22 cellular contexts compared by ENCODE assay signal in genomic region chr7:66421830-66422229, GRCh38.
"Had no signal": no experiment of that assay in that cellular context is flagged by ENCODE, and none has a peak within 500 bp of the region (broad histone marks: within the 10 kb centered on the region; RNA-seq: fewer than 3 reads in every experiment).

No MANE protein-coding gene starts in this region.

- ATAC-seq: Panc1, PC-3 had no signal

- H3K27ac ChIP-seq: HL-60, KMS-11, RWPE1 had no signal

- DNase-seq: Kasumi-1; MM.1S; NCI-H1092 treated with DMSO at 0.1 percent for 48 hours; NCI-H1436; NCI-H187; NCI-H2029; NCI-H2081 treated with DMSO at 0.1 percent for 48 hours; NCI-H2171; NCI-H226; NCI-H446; NCI-H510A; NCI-H524 treated with DMSO at 0.1 percent for 48 hours; NCI-H69; NCI-H774; NK-92 treated with Interleukin-12 subunit alpha and Interleukin-12 subunit beta, amount 100 ng/mL, for 24 hours; PC-3; SHP77 had no signal

- FAIRE-seq: HTR-8/SVneo had no signal

- H3K4me2 ChIP-seq: KMS-11 had no signal
